In genomic region chr7:135320277-135320676, GRCh38 we compare ENCODE assay signal across 9 cellular contexts.
DNase-seq lines count a peak whose midpoint lies in the region; ATAC-seq, FAIRE-seq and TF ChIP-seq lines count a peak whose summit lies in the region.
"Had no signal": no experiment of that assay in that cellular context is flagged by ENCODE, and none has a peak within 500 bp of the region (broad histone marks: within the 10 kb centered on the region; RNA-seq: fewer than 3 reads in every experiment).

No MANE protein-coding gene starts in this region.

- peaks cover 19% of the 10 kb centered on the region for H3K4me1 ChIP-seq in astrocyte (ENCODE audit: insufficient read depth, low read length)

- intact Hi-C loops in Right ventricle myocardium inferior (cut with DNase I) (no loop called here), cardiac septum (cut with DNase I) (no loop called here)

- H4K20me1 ChIP-seq in astrocyte (ENCODE audit: insufficient read depth, low read length): no peaks in the 10 kb centered on the region

- no peaks in the 10 kb centered on the region for H3K36me3 ChIP-seq in astrocyte (ENCODE audit: insufficient read depth, low read length)
- H3K36me3 ChIP-seq in kidney epithelial cell (ENCODE audit: control insufficient read depth, insufficient read depth, low read length): no peaks in the 10 kb centered on the region

- no peaks in the 10 kb centered on the region for H3K9me3 ChIP-seq in astrocyte (ENCODE audit: insufficient read depth, low read depth, low read length)

- H3K27me3 Mint-ChIP-seq in astrocyte (ENCODE audit: low read depth, unreplicated experiment): peaks cover 9% of the 10 kb centered on the region
- H3K27me3 Mint-ChIP-seq: activated naive CD4-positive, alpha-beta T cell treated with anti-CD3 and anti-CD28 coated beads, Interleukin-2, amount 50 U/mL, for 24 hours had no signal

- H3K27ac ChIP-seq in astrocyte (ENCODE audit: low read depth, low read length): peak overlapping the region; percentile 20

- H3K9me3 Mint-ChIP-seq in astrocyte (ENCODE audit: unreplicated experiment): no peaks in the 10 kb centered on the region
- H3K9me3 Mint-ChIP-seq: activated naive CD4-positive, alpha-beta T cell treated with anti-CD3 and anti-CD28 coated beads, Interleukin-2, amount 50 U/mL, for 24 hours had no signal

- ATAC-seq in Right ventricle myocardium inferior (peak; percentile 58), HG03045 (IDR thresholded peaks at IDR 0.05; ENCODE audit: unreplicated experiment) (no peak), GM18520 (IDR thresholded peaks at IDR 0.05; ENCODE audit: unreplicated experiment) (no peak), HG03097 (IDR thresholded peaks at IDR 0.05; ENCODE audit: low FRiP score, unreplicated experiment) (no peak)

- H3K27me3 ChIP-seq in astrocyte (ENCODE audit: insufficient read depth, low read length) (no peaks in the 10 kb centered on the region), kidney epithelial cell (ENCODE audit: control insufficient read depth, insufficient read depth, low read length) (no peaks in the 10 kb centered on the region)

- H2AFZ ChIP-seq in astrocyte (ENCODE audit: low read depth, low read length): no peak overlapping the region

- peaks cover 11% of the 10 kb centered on the region for H3K4me1 Mint-ChIP-seq in astrocyte (ENCODE audit: low read depth, unreplicated experiment)
- H3K4me1 Mint-ChIP-seq: activated naive CD4-positive, alpha-beta T cell treated with anti-CD3 and anti-CD28 coated beads, Interleukin-2, amount 50 U/mL, for 24 hours had no signal

- no peaks in the 10 kb centered on the region for H3K79me2 ChIP-seq in astrocyte (ENCODE audit: insufficient read depth, low read length)

- DNase-seq in Right ventricle myocardium inferior (ENCODE audit: missing footprints) (peak; percentile 82), cardiac septum (ENCODE audit: low spot score) (no peak), astrocyte (ENCODE audit: low read depth) (peak; percentile 83), kidney epithelial cell (ENCODE audit: low read depth) (peak; percentile 67), SK-N-DZ (ENCODE audit: low spot score) (no peak)

- no peak for TF ChIP-seq CTCF in astrocyte (IDR thresholded peaks at IDR 0.05; ENCODE audit: insufficient read depth, low read depth, low read length)
- no peak for TF ChIP-seq CTCF in kidney epithelial cell (IDR thresholded peaks at IDR 0.05; ENCODE audit: insufficient read depth, low read length, poor library complexity, severe bottlenecking)

- H3K4me3 ChIP-seq in astrocyte (ENCODE audit: insufficient read depth, low read depth, low read length) (no peak overlapping the region), kidney epithelial cell (ENCODE audit: low read depth, low read length) (no peak overlapping the region)

- peak overlapping the region; percentile 51 for H3K4me2 ChIP-seq in astrocyte (ENCODE audit: low read length)

- H3K9ac ChIP-seq in astrocyte (ENCODE audit: low read length): no peak overlapping the region

- no peak for FAIRE-seq in astrocyte (lab: Jason Lieb, UNC)

- no peak overlapping the region for H3K27ac Mint-ChIP-seq in astrocyte (ENCODE audit: unreplicated experiment)
- H3K27ac Mint-ChIP-seq: activated naive CD4-positive, alpha-beta T cell treated with anti-CD3 and anti-CD28 coated beads, Interleukin-2, amount 50 U/mL, for 24 hours had no signal

- H3K36me3 Mint-ChIP-seq in astrocyte (ENCODE audit: low read depth, unreplicated experiment): no peaks in the 10 kb centered on the region
- H3K36me3 Mint-ChIP-seq: activated naive CD4-positive, alpha-beta T cell treated with anti-CD3 and anti-CD28 coated beads, Interleukin-2, amount 50 U/mL, for 24 hours had no signal

- no peak overlapping the region for H3K4me3 Mint-ChIP-seq in astrocyte (ENCODE audit: unreplicated experiment)
- H3K4me3 Mint-ChIP-seq: activated naive CD4-positive, alpha-beta T cell treated with anti-CD3 and anti-CD28 coated beads, Interleukin-2, amount 50 U/mL, for 24 hours had no signal

Comparison
In these comparisons a context has a peak if more than half of its experiments do, and no peak if none do; other contexts are left out.
1. DNase-seq: peak in Right ventricle myocardium inferior (single experiment), astrocyte (single experiment) and kidney epithelial cell (single experiment); none in cardiac septum (single experiment) and SK-N-DZ (single experiment).